ENCODE assay signal across 11 cellular contexts in the genomic region with DNA sequence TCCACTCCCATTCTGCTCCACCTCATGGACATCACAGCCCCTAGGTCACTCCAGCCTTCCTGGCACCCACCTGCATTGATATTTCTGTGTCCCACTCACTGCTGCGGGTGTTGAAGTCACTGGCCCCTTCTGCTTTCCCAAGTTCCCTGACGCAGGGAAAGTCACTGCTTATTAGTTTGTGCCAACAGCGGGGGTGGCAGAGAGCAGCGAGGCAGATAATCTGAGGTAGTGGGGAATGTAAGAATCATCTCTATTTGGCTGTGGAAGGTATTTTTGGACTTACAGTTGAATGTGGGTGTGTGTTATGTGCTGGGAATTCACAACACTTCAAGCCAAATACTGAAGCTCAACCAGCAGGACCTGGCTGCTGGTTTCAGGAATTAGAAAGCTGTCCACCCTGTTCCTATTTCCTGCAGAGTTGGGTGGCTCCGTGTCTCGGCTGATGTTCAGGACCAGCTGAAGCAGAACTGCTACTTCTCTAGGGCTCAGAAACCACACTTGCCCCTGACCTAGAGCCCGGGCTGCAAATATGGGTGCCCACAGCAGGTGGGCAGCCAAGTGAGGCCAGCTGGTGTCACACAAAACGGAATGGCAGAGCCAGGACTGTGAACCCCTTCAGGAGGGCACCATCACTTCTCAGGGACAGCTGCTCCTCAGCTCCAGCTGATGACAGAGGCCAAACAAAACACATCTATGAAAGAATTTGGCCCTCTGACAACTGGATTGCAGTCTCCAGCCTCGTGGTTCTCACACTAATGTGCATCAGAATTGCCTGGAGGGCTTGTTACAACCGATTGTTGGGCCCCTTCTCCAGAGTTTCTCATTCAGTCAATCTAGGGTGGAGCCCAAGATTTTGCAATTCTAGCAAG. TPM values are rescaled to one million over a fixed set of nuclear protein-coding genes. Genes with fewer than 3 reads are reported as not detected.
DNase-seq lines count a peak whose midpoint lies in the region; ATAC-seq and TF ChIP-seq lines count a peak whose summit lies in the region.
"Had no signal": no experiment of that assay in that cellular context is flagged by ENCODE, and none has a peak within 500 bp of the region (broad histone marks: within the 10 kb centered on the region; RNA-seq: fewer than 3 reads in every experiment).

No MANE protein-coding gene starts in this region.

- no peak overlapping the region for H3K4me3 ChIP-seq in cardiac fibroblast (replicated peaks in 1 of 2; ENCODE audit: low read depth in 2 of 2, low read length in 2 of 2)
- no peak overlapping the region for H3K4me3 ChIP-seq in kidney epithelial cell (ENCODE audit: low read depth, low read length)

- peaks cover 5% of the 10 kb centered on the region for H3K27me3 ChIP-seq in kidney epithelial cell (ENCODE audit: control insufficient read depth, insufficient read depth, low read length)

- H3K36me3 ChIP-seq in kidney epithelial cell (ENCODE audit: control insufficient read depth, insufficient read depth, low read length) = no peaks in the 10 kb centered on the region

- intact Hi-C loops in Right ventricle myocardium inferior (cut with DNase I) = no loop called here
- intact Hi-C loops in cardiac septum (cut with DNase I) = loop anchor here (1.0 kb wide), 1 partner anchor 13 kb away; no protein-coding TSS in a partner anchor

- peak; percentile 59 for ATAC-seq in Right ventricle myocardium inferior
- ATAC-seq in GM18520 (IDR thresholded peaks at IDR 0.05; ENCODE audit: unreplicated experiment) = no peak
- no peak for ATAC-seq in GM18867 (IDR thresholded peaks at IDR 0.05; ENCODE audit: unreplicated experiment)

- DNase-seq in Right ventricle myocardium inferior (ENCODE audit: missing footprints) = no peak
- no peak for DNase-seq in cardiac septum (ENCODE audit: low spot score)
- DNase-seq in cardiac fibroblast (ENCODE audit: low read depth in 2 of 2) = peak; percentile 54 to 73
- peak; percentile 52 for DNase-seq in kidney epithelial cell (ENCODE audit: low read depth)
- no peak for DNase-seq in NCI-H1930 (lab: John Stamatoyannopoulos, UW)
- no peak for DNase-seq in NCI-H128 (lab: John Stamatoyannopoulos, UW; ENCODE audit: unreplicated experiment)
- DNase-seq: activated T-cell treated with anti-CD3 and anti-CD28 coated beads, Interleukin-2, amount 50 U/mL, for 24 hours; central memory CD4-positive, alpha-beta T cell; MV-4-11 had no signal

- no peak for TF ChIP-seq CTCF in cardiac fibroblast (IDR thresholded peaks at IDR 0.05; ENCODE audit: low read depth, low read length)
- no peak for TF ChIP-seq CTCF in kidney epithelial cell (IDR thresholded peaks at IDR 0.05; ENCODE audit: insufficient read depth, low read length, poor library complexity, severe bottlenecking)

RNA-seq across cellular contexts. Expression of a gene that starts 57.7 kb away (rescaled TPM):
- total RNA-seq in Right ventricle myocardium inferior (5.2 TPM), cardiac septum (21.1 TPM), kidney epithelial cell (0.21 TPM in 1 of 2 replicates, not detected in the other)

Comparison
In these comparisons a context has a peak if more than half of its experiments do, and no peak if none do; other contexts are left out.
1. DNase-seq: peak in cardiac fibroblast (2 of 2) and kidney epithelial cell (single experiment); none in Right ventricle myocardium inferior (single experiment), cardiac septum (single experiment), NCI-H1930 (0 of 2) and NCI-H128 (single experiment).